In genomic region chr6:45969883-45970282, GRCh38 we compare ENCODE assay signal across 28 cellular contexts. TPM values are rescaled to one million over a fixed set of nuclear protein-coding genes. Genes with fewer than 3 reads are reported as not detected.
DNase-seq lines count a peak whose midpoint lies in the region; ATAC-seq and TF ChIP-seq lines count a peak whose summit lies in the region.
"Had no signal": no experiment of that assay in that cellular context is flagged by ENCODE, and none has a peak within 500 bp of the region (broad histone marks: within the 10 kb centered on the region; RNA-seq: fewer than 3 reads in every experiment).

No MANE protein-coding gene starts in this region.

- H3K36me3 ChIP-seq in left ventricle myocardium inferior = peaks cover under 1% of the 10 kb centered on the region
- H3K36me3 ChIP-seq in hepatocyte (replicated peaks; ENCODE audit: insufficient read depth, low read depth) = no peaks in the 10 kb centered on the region
- H3K36me3 ChIP-seq in rectal smooth muscle tissue (ENCODE audit: control insufficient read depth, insufficient read depth, low read length) = no peaks in the 10 kb centered on the region
- H3K36me3 ChIP-seq in H7 (replicated peaks; ENCODE audit: control insufficient read depth, insufficient read depth, low read length) = no peaks in the 10 kb centered on the region
- H3K36me3 ChIP-seq: stomach, tibial artery had no signal

- ATAC-seq in Right ventricle myocardium inferior (no peak), GM21447 (IDR thresholded peaks at IDR 0.05; ENCODE audit: unreplicated experiment) (no peak)
- ATAC-seq in activated CD8-positive, alpha-beta memory T cell treated with anti-CD3 and anti-CD28 coated beads, Interleukin-2, amount 10 ng/mL, durations not matched to agents 7 days and 5 days = no peak
- ATAC-seq: GM23338 had no signal

- H3K27ac ChIP-seq in left ventricle myocardium inferior (replicated peaks) (peak overlapping the region; percentile 89), hepatocyte (peak overlapping the region; percentile 16), rectal smooth muscle tissue (ENCODE audit: low read depth, low read length) (no peak overlapping the region)
- H3K27ac ChIP-seq: stomach, tibial artery had no signal

- no peak overlapping the region for H3K4me3 Mint-ChIP-seq in activated CD8-positive, alpha-beta memory T cell treated with anti-CD3 and anti-CD28 coated beads, Interleukin-2, amount 10 ng/mL, durations not matched to agents 7 days and 5 days
- H3K4me3 Mint-ChIP-seq: activated naive CD4-positive, alpha-beta T cell treated with anti-CD3 and anti-CD28 coated beads, Interleukin-2, amount 50 U/mL, for 24 hours; CD4-positive, CD25-positive, alpha-beta regulatory T cell; GM23338 had no signal

- H3K4me1 Mint-ChIP-seq in activated CD8-positive, alpha-beta memory T cell treated with anti-CD3 and anti-CD28 coated beads, Interleukin-2, amount 10 ng/mL, durations not matched to agents 7 days and 5 days = peaks cover 10% of the 10 kb centered on the region
- H3K4me1 Mint-ChIP-seq: CD4-positive, CD25-positive, alpha-beta regulatory T cell had no signal

- DNase-seq in left ventricle myocardium inferior = no peak
- DNase-seq in Right ventricle myocardium inferior (ENCODE audit: missing footprints) = no peak
- no peak for DNase-seq in hepatocyte (ENCODE audit: low spot score)
- DNase-seq in NCI-H1105 treated with DMSO at 0.1 percent for 48 hours (lab: John Stamatoyannopoulos, UW) = no peak
- DNase-seq in H7 = no peak
- no peak for DNase-seq in activated CD8-positive, alpha-beta memory T cell treated with anti-CD3 and anti-CD28 coated beads, Interleukin-2, amount 10 ng/mL, durations not matched to agents 7 days and 5 days
- DNase-seq: activated CD4-positive, alpha-beta T cell treated with anti-CD3 and anti-CD28 coated beads for 4 hours; CD4-positive, CD25-positive, alpha-beta regulatory T cell; hippocampal formation; IMR-90; mesenchymal stem cell; NCI-H1092 treated with DMSO at 0.1 percent for 48 hours; NCI-H187; NCI-H2171 treated with DMSO at 0.1 percent for 48 hours; NCI-H524; NK-92 treated with Interleukin-12 subunit alpha and Interleukin-12 subunit beta, amount 100 ng/mL, for 24 hours; posterior cingulate gyrus; SHP77 treated with DMSO at 0.1 percent for 48 hours; stimulated activated CD4-positive, alpha-beta T cell treated with anti-CD3 and anti-CD28 coated beads, Interleukin-12 subunit alpha, Interleukin-12 subunit beta, amount 100 ng/mL, for 4 hours; stimulated activated CD4-positive, alpha-beta T cell treated with anti-CD3 and anti-CD28 coated beads, Interleukin-2, amount 100 ng/mL, for 48 hours; stomach; T-helper 9 cell; tibial artery had no signal

- H3K4me3 ChIP-seq in left ventricle myocardium inferior = peak overlapping the region; percentile 45
- H3K4me3 ChIP-seq in hepatocyte = no peak overlapping the region
- peak overlapping the region; percentile 50 for H3K4me3 ChIP-seq in rectal smooth muscle tissue (ENCODE audit: low read length)
- H3K4me3 ChIP-seq in H7 (ENCODE audit: insufficient read depth, low read depth, low read length) = no peak overlapping the region
- H3K4me3 ChIP-seq: GM23338, stomach, tibial artery had no signal

- peaks cover under 1% of the 10 kb centered on the region for H3K9me3 Mint-ChIP-seq in activated CD8-positive, alpha-beta memory T cell treated with anti-CD3 and anti-CD28 coated beads, Interleukin-2, amount 10 ng/mL, durations not matched to agents 7 days and 5 days (ENCODE audit: low read depth)

- H3K9ac ChIP-seq in rectal smooth muscle tissue (ENCODE audit: low read length) = peak overlapping the region; percentile 28

- no peaks in the 10 kb centered on the region for H4K20me1 ChIP-seq in hepatocyte (ENCODE audit: insufficient read depth, poor library complexity, severe bottlenecking)

- H3K4me1 ChIP-seq in left ventricle myocardium inferior (peaks cover 98% of the 10 kb centered on the region), hepatocyte (ENCODE audit: insufficient read depth) (peaks cover 5% of the 10 kb centered on the region), rectal smooth muscle tissue (ENCODE audit: control insufficient read depth, insufficient read depth, low read length) (no peaks in the 10 kb centered on the region)
- H3K4me1 ChIP-seq: stomach had no signal

- no peak overlapping the region for H3K27ac Mint-ChIP-seq in activated CD8-positive, alpha-beta memory T cell treated with anti-CD3 and anti-CD28 coated beads, Interleukin-2, amount 10 ng/mL, durations not matched to agents 7 days and 5 days
- H3K27ac Mint-ChIP-seq: GM23338 had no signal

- WGBS in hepatocyte (ENCODE audit: low lambda C conversion rate, missing lambda C conversion rate) = 81% methylated on average over 2 of the region's 2 CpGs

- TF ChIP-seq CTCF in left ventricle myocardium inferior (IDR thresholded peaks at IDR 0.05; ENCODE audit: borderline replicate concordance) (no peak), hepatocyte (IDR thresholded peaks at IDR 0.05; ENCODE audit: poor library complexity) (no peak)

- no peaks in the 10 kb centered on the region for H3K9me2 ChIP-seq in hepatocyte (replicated peaks; ENCODE audit: insufficient read depth)

- H3K9me3 ChIP-seq in left ventricle myocardium inferior (replicated peaks) (peaks cover 2% of the 10 kb centered on the region), hepatocyte (ENCODE audit: low read depth) (no peaks in the 10 kb centered on the region)

- no peaks in the 10 kb centered on the region for H3K79me2 ChIP-seq in hepatocyte

- no peak overlapping the region for H3K4me2 ChIP-seq in hepatocyte
- H3K4me2 ChIP-seq: GM23338 had no signal

- intact Hi-C loops in left ventricle myocardium inferior (cut with micrococcal nuclease) (no loop called here), Right ventricle myocardium inferior (cut with DNase I) (loop anchor here (5.0 kb wide), 1 partner anchor 42 kb away; no protein-coding TSS in a partner anchor)

- H2AFZ ChIP-seq in hepatocyte = no peak overlapping the region
- H2AFZ ChIP-seq: GM23338 had no signal

- H3K27me3 ChIP-seq in left ventricle myocardium inferior (ENCODE audit: low read depth) = no peaks in the 10 kb centered on the region
- H3K27me3 ChIP-seq in hepatocyte = no peaks in the 10 kb centered on the region
- H3K27me3 ChIP-seq in rectal smooth muscle tissue (ENCODE audit: control insufficient read depth, insufficient read depth, low read length) = no peaks in the 10 kb centered on the region
- no peaks in the 10 kb centered on the region for H3K27me3 ChIP-seq in H7 (ENCODE audit: control insufficient read depth, insufficient read depth, low read length)
- H3K27me3 ChIP-seq: stomach, tibial artery had no signal

- no peaks in the 10 kb centered on the region for H3K27me3 Mint-ChIP-seq in activated CD8-positive, alpha-beta memory T cell treated with anti-CD3 and anti-CD28 coated beads, Interleukin-2, amount 10 ng/mL, durations not matched to agents 7 days and 5 days
- H3K27me3 Mint-ChIP-seq: activated naive CD4-positive, alpha-beta T cell treated with anti-CD3 and anti-CD28 coated beads, Interleukin-2, amount 50 U/mL, for 24 hours had no signal

- H3K36me3 Mint-ChIP-seq in activated CD8-positive, alpha-beta memory T cell treated with anti-CD3 and anti-CD28 coated beads, Interleukin-2, amount 10 ng/mL, durations not matched to agents 7 days and 5 days = no peaks in the 10 kb centered on the region
- H3K36me3 Mint-ChIP-seq: CD4-positive, CD25-positive, alpha-beta regulatory T cell had no signal

- CTCF ChIA-PET in activated CD8-positive, alpha-beta memory T cell treated with anti-CD3 and anti-CD28 coated beads, Interleukin-2, amount 10 ng/mL, durations not matched to agents 7 days and 5 days (lab: Charles Lee) = interaction anchor here (0.7 to 1.4 kb wide), 2 partner anchors 34 to 39 kb away, joined by 3 to 4 read pairs; no protein-coding TSS in a partner anchor

RNA-seq across cellular contexts. Expression of gene CLIC5, which starts 45.8 kb away (rescaled TPM):
- total RNA-seq in left ventricle myocardium inferior (285 TPM), Right ventricle myocardium inferior (312 TPM), hepatocyte (12.1 and 12.9 TPM in 2 replicates)
- 6.0 and 10.1 TPM in 2 replicates for polyA plus RNA-seq in hepatocyte
- 0.45 TPM in 1 of 2 replicates, not detected in the other for total RNA-seq in H7 (2014; rRNA removed; shearing (Covaris generic))
- 1 to 10 TPM; 6.3 to 7.3 TPM for total RNA-seq in activated CD8-positive, alpha-beta memory T cell treated with anti-CD3 and anti-CD28 coated beads, Interleukin-2, amount 10 ng/mL, durations not matched to agents 7 days and 5 days
- total RNA-seq: GM23338, IMR-90 had no signal
- polyA plus RNA-seq: endothelial cell of umbilical vein, IMR-90 had no signal

Comparison
In these comparisons a context has a peak if more than half of its experiments do, and no peak if none do; other contexts are left out.
1. H3K4me3 ChIP-seq: peak in left ventricle myocardium inferior (single experiment) and rectal smooth muscle tissue (single experiment); none in hepatocyte (single experiment) and H7 (single experiment).
2. RNA of gene CLIC5, which starts 45.8 kb away (total RNA-seq): 312 TPM in Right ventricle myocardium inferior (single experiment) and 285 TPM in left ventricle myocardium inferior (single experiment); 12.1 to 12.9 TPM in hepatocyte, 6.3 to 7.3 TPM in activated CD8-positive, alpha-beta memory T cell treated with anti-CD3 and anti-CD28 coated beads, Interleukin-2, amount 10 ng/mL, durations not matched to agents 7 days and 5 days and 0.45 TPM in H7; every median in the first group is over 10 times any median in the second.